ENCODE assay signal across 12 cellular contexts in the genomic region with DNA sequence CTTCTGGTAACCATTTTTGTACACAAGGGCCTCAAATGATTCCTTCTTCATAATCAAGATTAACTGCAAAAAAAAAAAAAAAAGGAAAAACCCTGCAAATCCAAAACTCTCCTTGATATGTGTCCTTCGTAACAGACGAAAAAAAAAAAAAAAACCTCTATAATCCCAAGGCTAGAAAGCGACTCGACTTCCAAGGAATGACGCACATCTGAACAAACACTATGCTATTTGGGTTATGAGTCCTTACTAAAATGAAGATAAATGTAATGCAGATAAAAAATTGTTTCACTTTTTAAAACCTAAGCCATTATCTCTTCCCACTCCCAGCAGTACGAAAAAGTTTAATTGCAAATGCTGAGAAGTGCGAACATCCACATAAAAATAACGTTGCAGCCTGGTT. TPM values are rescaled to one million over a fixed set of nuclear protein-coding genes. Genes with fewer than 3 reads are reported as not detected.
DNase-seq lines count a peak whose midpoint lies in the region; ATAC-seq and TF ChIP-seq lines count a peak whose summit lies in the region.
"Had no signal": no experiment of that assay in that cellular context is flagged by ENCODE, and none has a peak within 500 bp of the region (broad histone marks: within the 10 kb centered on the region; RNA-seq: fewer than 3 reads in every experiment).

No MANE protein-coding gene starts in this region.

- peaks cover 31% of the 10 kb centered on the region for H3K36me3 Mint-ChIP-seq in activated CD8-positive, alpha-beta T cell treated with anti-CD3 and anti-CD28 coated beads for 36 hours (ENCODE audit: low read depth)
- H3K36me3 Mint-ChIP-seq: neural progenitor cell had no signal

- DNase-seq in left ventricle myocardium inferior: no peak
- DNase-seq in left ventricle myocardium superior: no peak
- DNase-seq in activated CD8-positive, alpha-beta T cell treated with anti-CD3 and anti-CD28 coated beads for 36 hours: no peak
- DNase-seq in foreskin fibroblast: peak in 1 of 2 donors; percentile 9
- no peak for DNase-seq in thoracic aorta (ENCODE audit: low spot score)
- DNase-seq in esophagus muscularis mucosa (ENCODE audit: extremely low spot score): no peak
- DNase-seq in NCI-H2107 (lab: John Stamatoyannopoulos, UW): no peak
- DNase-seq: effector memory CD4-positive, alpha-beta T cell; H7; SHP77 had no signal

- intact Hi-C loops in left ventricle myocardium inferior (cut with micrococcal nuclease): no loop called here
- intact Hi-C loops in left ventricle myocardium superior (cut with micrococcal nuclease): no loop called here
- intact Hi-C loops in activated CD8-positive, alpha-beta T cell treated with anti-CD3 and anti-CD28 coated beads for 36 hours (cut with micrococcal nuclease): loop anchor here (10.0 kb wide), 1 partner anchor 169 kb away; no protein-coding TSS in a partner anchor
- intact Hi-C loops in esophagus muscularis mucosa (cut with DNase I): no loop called here

- no peak for TF ChIP-seq EP300 in esophagus muscularis mucosa (IDR thresholded peaks at IDR 0.05)

- H3K27ac Mint-ChIP-seq in activated CD8-positive, alpha-beta T cell treated with anti-CD3 and anti-CD28 coated beads for 36 hours: no peak overlapping the region
- H3K27ac Mint-ChIP-seq: neural progenitor cell had no signal

- H3K27ac ChIP-seq in left ventricle myocardium inferior (replicated peaks) (peak overlapping the region; percentile 93), thoracic aorta (peak overlapping the region; percentile 93 to 95), esophagus muscularis mucosa (replicated peaks in 1 of 4) (peak overlapping the region in 2 of 4 donors; percentile 87)
- H3K27ac ChIP-seq: neural progenitor cell had no signal

- no peaks in the 10 kb centered on the region for H3K27me3 Mint-ChIP-seq in activated CD8-positive, alpha-beta T cell treated with anti-CD3 and anti-CD28 coated beads for 36 hours

- POLR2A ChIA-PET in activated CD8-positive, alpha-beta T cell treated with anti-CD3 and anti-CD28 coated beads for 36 hours (lab: Charles Lee): interaction anchor here (1.0 kb wide), 1 partner anchor 176 kb away, joined by 3 read pairs; no protein-coding TSS in a partner anchor

- no peak for TF ChIP-seq POLR2A in esophagus muscularis mucosa (IDR thresholded peaks at IDR 0.05; ENCODE audit: low read depth)

- CTCF ChIA-PET in activated CD8-positive, alpha-beta T cell treated with anti-CD3 and anti-CD28 coated beads for 36 hours (lab: Charles Lee): no interaction called here

- H3K36me3 ChIP-seq in left ventricle myocardium inferior: peaks cover 24% of the 10 kb centered on the region
- H3K36me3 ChIP-seq in thoracic aorta: no peaks in the 10 kb centered on the region
- peaks cover 0 to 25% (median 0%) of the 10 kb centered on the region in 4 donors for H3K36me3 ChIP-seq in esophagus muscularis mucosa
- H3K36me3 ChIP-seq: neural progenitor cell had no signal

- WGBS in esophagus muscularis mucosa: no CpG with 5 or more reads among the region's 8 CpGs

- peak overlapping the region; percentile 71 for H3K4me3 ChIP-seq in left ventricle myocardium inferior
- H3K4me3 ChIP-seq in foreskin fibroblast (ENCODE audit: low read depth in 1 of 2, low read length in 2 of 2): peak overlapping the region; percentile 76 to 77
- H3K4me3 ChIP-seq in thoracic aorta: peak overlapping the region; percentile 85
- peak overlapping the region in 2 of 4 donors; percentile 54 to 63 for H3K4me3 ChIP-seq in esophagus muscularis mucosa
- H3K4me3 ChIP-seq: neural progenitor cell had no signal

- no peaks in the 10 kb centered on the region for H3K9me3 Mint-ChIP-seq in activated CD8-positive, alpha-beta T cell treated with anti-CD3 and anti-CD28 coated beads for 36 hours
- H3K9me3 Mint-ChIP-seq: neural progenitor cell had no signal

- TF ChIP-seq CTCF in left ventricle myocardium inferior (IDR thresholded peaks at IDR 0.05; ENCODE audit: borderline replicate concordance): no peak
- TF ChIP-seq CTCF in activated CD8-positive, alpha-beta T cell treated with anti-CD3 and anti-CD28 coated beads for 36 hours (IDR thresholded peaks at IDR 0.05): no peak
- TF ChIP-seq CTCF in foreskin fibroblast (IDR thresholded peaks at IDR 0.05; ENCODE audit: low read depth, low read length): no peak
- no peak for TF ChIP-seq CTCF in thoracic aorta (IDR thresholded peaks at IDR 0.05)
- TF ChIP-seq CTCF in esophagus muscularis mucosa (IDR thresholded peaks at IDR 0.05): no peak

- H3K27me3 ChIP-seq in left ventricle myocardium inferior (ENCODE audit: low read depth): no peaks in the 10 kb centered on the region
- H3K27me3 ChIP-seq in thoracic aorta (replicated peaks; ENCODE audit: insufficient read depth): no peaks in the 10 kb centered on the region
- no peaks in the 10 kb centered on the region for H3K27me3 ChIP-seq in esophagus muscularis mucosa
- H3K27me3 ChIP-seq: neural progenitor cell had no signal

- no peaks in the 10 kb centered on the region for H3K9me3 ChIP-seq in left ventricle myocardium inferior (replicated peaks)
- no peaks in the 10 kb centered on the region for H3K9me3 ChIP-seq in thoracic aorta
- H3K9me3 ChIP-seq in esophagus muscularis mucosa: no peaks in the 10 kb centered on the region

- peaks cover 25% of the 10 kb centered on the region for H3K4me1 ChIP-seq in left ventricle myocardium inferior
- H3K4me1 ChIP-seq in thoracic aorta (ENCODE audit: control insufficient read depth in 1 of 2, low read depth in 2 of 2): peaks cover 2 to 16% of the 10 kb centered on the region in 2 donors
- peaks cover 0 to 38% (median 15%) of the 10 kb centered on the region in 4 donors for H3K4me1 ChIP-seq in esophagus muscularis mucosa
- H3K4me1 ChIP-seq: neural progenitor cell had no signal

- H3K4me3 Mint-ChIP-seq in activated CD8-positive, alpha-beta T cell treated with anti-CD3 and anti-CD28 coated beads for 36 hours: peak overlapping the region; percentile 82
- H3K4me3 Mint-ChIP-seq: neural progenitor cell had no signal

- ATAC-seq in left ventricle myocardium superior (no peak), thoracic aorta (ENCODE audit: insufficient number of reproducible peaks, low FRiP score, low read depth) (no peak), HG03039 (IDR thresholded peaks at IDR 0.05; ENCODE audit: unreplicated experiment) (no peak)
- ATAC-seq in activated CD8-positive, alpha-beta T cell treated with anti-CD3 and anti-CD28 coated beads for 36 hours: no peak

- H3K4me1 Mint-ChIP-seq in activated CD8-positive, alpha-beta T cell treated with anti-CD3 and anti-CD28 coated beads for 36 hours (ENCODE audit: low read depth): peaks cover 33% of the 10 kb centered on the region
- H3K4me1 Mint-ChIP-seq: neural progenitor cell had no signal

RNA-seq across cellular contexts. Expression of gene KDM5D, which starts 1.2 kb away (rescaled TPM):
- total RNA-seq in left ventricle myocardium inferior (28.2 TPM), left ventricle myocardium superior (39.4 TPM), thoracic aorta (100 to 1,000 TPM; 105 to 118 TPM), esophagus muscularis mucosa (10 to 100 TPM in 2 of 4 donors, under 1 TPM in 2; 0.13 to 57.7 (median 23.5) TPM)
- total RNA-seq in activated CD8-positive, alpha-beta T cell treated with anti-CD3 and anti-CD28 coated beads for 36 hours: 10 to 100 TPM; 22.6 to 25.2 TPM
- total RNA-seq: H7 had no signal
